In genomic region chr15:77602800-77603199, GRCh38 we compare ENCODE assay signal across 1 cellular context.
TF ChIP-seq lines count a peak whose summit lies in the region.

No MANE protein-coding gene starts in this region.

TF ChIP-seq in H1, 55 proteins besides CTCF, POLR2A, EP300 and RAD21:
- TF ChIP-seq GABPA (IDR thresholded peaks at IDR 0.05; ENCODE audit: borderline replicate concordance, insufficient read depth, low read length), result no peak
